Comparison of ENCODE assay signal across 8 cellular contexts in genomic region chr3:79086514-79086913, GRCh38.
DNase-seq lines count a peak whose midpoint lies in the region; ATAC-seq, FAIRE-seq and TF ChIP-seq lines count a peak whose summit lies in the region.

No MANE protein-coding gene starts in this region.

- no peaks in the 10 kb centered on the region for H3K4me1 Mint-ChIP-seq in stimulated activated effector memory CD8-positive, alpha-beta T cell treated with anti-CD3 and anti-CD28 coated beads, Interleukin-12 subunit alpha, Interleukin-12 subunit beta, amount 100 ng/mL, for 72 hours

- no peak overlapping the region for H3K27ac Mint-ChIP-seq in stimulated activated effector memory CD8-positive, alpha-beta T cell treated with anti-CD3 and anti-CD28 coated beads, Interleukin-12 subunit alpha, Interleukin-12 subunit beta, amount 100 ng/mL, for 72 hours

- no peak overlapping the region for H3K27ac ChIP-seq in spleen

- TF ChIP-seq POLR2A in spleen (IDR thresholded peaks at IDR 0.05): no peak

- no peaks in the 10 kb centered on the region for H3K36me3 ChIP-seq in adipocyte (ENCODE audit: control insufficient read depth, insufficient read depth, low read length, severe bottlenecking)
- no peaks in the 10 kb centered on the region for H3K36me3 ChIP-seq in spleen

- 7 to 11% (median 9%) methylated on average over 6 of the region's 6 CpGs for WGBS in spleen, 5 donors

- H3K4me3 Mint-ChIP-seq in stimulated activated effector memory CD8-positive, alpha-beta T cell treated with anti-CD3 and anti-CD28 coated beads, Interleukin-12 subunit alpha, Interleukin-12 subunit beta, amount 100 ng/mL, for 72 hours: no peak overlapping the region

- ATAC-seq in GM19023 (IDR thresholded peaks at IDR 0.05; ENCODE audit: unreplicated experiment): peak; percentile 85
- peak; percentile 86 for ATAC-seq in HG03108 (IDR thresholded peaks at IDR 0.05; ENCODE audit: unreplicated experiment)
- no peak for ATAC-seq in stimulated activated effector memory CD8-positive, alpha-beta T cell treated with anti-CD3 and anti-CD28 coated beads, Interleukin-12 subunit alpha, Interleukin-12 subunit beta, amount 100 ng/mL, for 72 hours

- no peaks in the 10 kb centered on the region for H3K36me3 Mint-ChIP-seq in stimulated activated effector memory CD8-positive, alpha-beta T cell treated with anti-CD3 and anti-CD28 coated beads, Interleukin-12 subunit alpha, Interleukin-12 subunit beta, amount 100 ng/mL, for 72 hours

- H3K4me1 ChIP-seq in adipocyte (ENCODE audit: control insufficient read depth, insufficient read depth, low read length): peaks cover 7% of the 10 kb centered on the region
- H3K4me1 ChIP-seq in spleen: no peaks in the 10 kb centered on the region

- intact Hi-C loops in spleen (cut with DNase I; ENCODE audit: low total_unique reads): no loop called here

- H3K9ac ChIP-seq in adipocyte (ENCODE audit: low read length): no peak overlapping the region

- H3K9me3 Mint-ChIP-seq in stimulated activated effector memory CD8-positive, alpha-beta T cell treated with anti-CD3 and anti-CD28 coated beads, Interleukin-12 subunit alpha, Interleukin-12 subunit beta, amount 100 ng/mL, for 72 hours: peaks cover 15% of the 10 kb centered on the region

- DNase-seq in D721Med (ENCODE audit: insufficient read length, low spot score): peak; percentile 12
- DNase-seq in NCI-H446 (lab: John Stamatoyannopoulos, UW): peak; percentile 28 to 80
- DNase-seq in adipocyte (ENCODE audit: low read depth): peak; percentile 84
- DNase-seq in hepatic stellate cell (ENCODE audit: low spot score): peak; percentile 6
- DNase-seq in spleen: no peak
- DNase-seq in stimulated activated effector memory CD8-positive, alpha-beta T cell treated with anti-CD3 and anti-CD28 coated beads, Interleukin-12 subunit alpha, Interleukin-12 subunit beta, amount 100 ng/mL, for 72 hours (ENCODE audit: low spot score in 2 of 2): no peak

- peak; percentile 86 for FAIRE-seq in D721Med (lab: Jason Lieb, UNC)

- no peaks in the 10 kb centered on the region for H3K9me3 ChIP-seq in adipocyte (ENCODE audit: control insufficient read depth, low read length)
- H3K9me3 ChIP-seq in spleen: no peaks in the 10 kb centered on the region

- H3K27me3 ChIP-seq in adipocyte (replicated peaks; ENCODE audit: control insufficient read depth, insufficient read depth, low read length) (no peaks in the 10 kb centered on the region), spleen (replicated peaks in 1 of 7) (no peaks in the 10 kb centered on the region)

- TF ChIP-seq CTCF in D721Med (IDR thresholded peaks at IDR 0.05; ENCODE audit: insufficient read depth, missing control alignments) (peak; percentile 83), spleen (IDR thresholded peaks at IDR 0.05 in 8 of 11, conservative IDR thresholded peaks at IDR 0.05 in 3 of 11) (peak in 8 of 11 experiments; percentile 21 to 64 (median 54))

- H3K4me3 ChIP-seq in adipocyte (ENCODE audit: low read length): no peak overlapping the region
- no peak overlapping the region for H3K4me3 ChIP-seq in spleen

Comparison
In these comparisons a context has a peak if more than half of its experiments do, and no peak if none do; other contexts are left out.
1. DNase-seq: peak in D721Med (single experiment), NCI-H446 (2 of 2), adipocyte (single experiment) and hepatic stellate cell (single experiment); none in spleen (single experiment) and stimulated activated effector memory CD8-positive, alpha-beta T cell treated with anti-CD3 and anti-CD28 coated beads, Interleukin-12 subunit alpha, Interleukin-12 subunit beta, amount 100 ng/mL, for 72 hours (0 of 2).